Comparison of ENCODE assay signal across 24 cellular contexts in genomic region chr10:33245343-33245742, GRCh38.
DNase-seq lines count a peak whose midpoint lies in the region; ATAC-seq, FAIRE-seq and TF ChIP-seq lines count a peak whose summit lies in the region.
"Had no signal": no experiment of that assay in that cellular context is flagged by ENCODE, and none has a peak within 500 bp of the region (broad histone marks: within the 10 kb centered on the region; RNA-seq: fewer than 3 reads in every experiment).

No MANE protein-coding gene starts in this region.

- CTCF ChIA-PET in IMR-90 (lab: Yijun Ruan, JAX) (interaction anchor here (1.0 to 2.3 kb wide), 2 partner anchors 14 to 52 kb away, joined by 4 to 6 read pairs; no protein-coding TSS in a partner anchor), K562 (lab: Yijun Ruan, JAX; ENCODE audit: low intra/inter-chr PET ratio) (no interaction called here)

- intact Hi-C loops in heart right ventricle (cut with DNase I): no loop called here
- intact Hi-C loops in right cardiac atrium (cut with DNase I): no loop called here
- intact Hi-C loops in IMR-90 (cut with micrococcal nuclease): no loop called here
- intact Hi-C loops in K562 (cut with micrococcal nuclease): no loop called here
- intact Hi-C loops in testis (cut with DNase I; ENCODE audit: low total_unique reads): no loop called here

- H4K20me1 ChIP-seq in IMR-90 (ENCODE audit: insufficient read depth, low read length): no peaks in the 10 kb centered on the region
- no peaks in the 10 kb centered on the region for H4K20me1 ChIP-seq in K562 (replicated peaks; ENCODE audit: control insufficient read depth, insufficient read depth, low read length)

- H3K56ac ChIP-seq in IMR-90 (ENCODE audit: extremely low read depth, insufficient read depth, low read length): no peak overlapping the region

- H3K9ac ChIP-seq in IMR-90 (ENCODE audit: low read depth, low read length) (no peak overlapping the region), K562 (ENCODE audit: insufficient read depth in 1 of 2, low read depth in 2 of 2, low read length in 2 of 2) (no peak overlapping the region)
- H3K9ac ChIP-seq: SK-N-SH had no signal

- H2AFZ ChIP-seq in IMR-90 (replicated peaks; ENCODE audit: low read length, poor library complexity) (no peak overlapping the region), K562 (ENCODE audit: low read depth, low read length) (no peak overlapping the region)
- H2AFZ ChIP-seq: PC-9 had no signal

- no peak overlapping the region for H2BK20ac ChIP-seq in IMR-90 (ENCODE audit: low read depth, low read length)

- no peak overlapping the region for H2AK5ac ChIP-seq in IMR-90 (ENCODE audit: low read depth, low read length)

- H3K27me3 ChIP-seq in heart right ventricle: no peaks in the 10 kb centered on the region
- H3K27me3 ChIP-seq in right cardiac atrium (ENCODE audit: control insufficient read depth, insufficient read depth): no peaks in the 10 kb centered on the region
- no peaks in the 10 kb centered on the region for H3K27me3 ChIP-seq in IMR-90 (ENCODE audit: control insufficient read depth, insufficient read depth, low read length)
- no peaks in the 10 kb centered on the region; a peak in 1 of 5 replicates for H3K27me3 ChIP-seq in K562 (ENCODE audit: control insufficient read depth in 2 of 2, insufficient read depth in 2 of 2, low read length in 2 of 2)
- H3K27me3 ChIP-seq in testis: no peaks in the 10 kb centered on the region
- H3K27me3 ChIP-seq in suprapubic skin: no peaks in the 10 kb centered on the region

- POLR2A ChIA-PET in IMR-90 (lab: Charles Lee; ENCODE audit: unreplicated experiment): interaction anchor here (0.6 kb wide), 1 partner anchor 137 kb away, joined by 4 read pairs; no protein-coding TSS in a partner anchor
- POLR2A ChIA-PET in K562 (lab: Yijun Ruan, JAX): no interaction called here

- no peak overlapping the region for H3K23ac ChIP-seq in IMR-90 (ENCODE audit: low read depth, low read length)

- dilution Hi-C loops in IMR-90 (cut with HindIII; ENCODE audit: low sequenced_read_pairs, unreplicated experiment): no loop called here

- no peak for FAIRE-seq in K562 (lab: Jason Lieb, UNC)
- FAIRE-seq: D721Med had no signal

- DNase-seq in heart right ventricle (no peak), right cardiac atrium (no peak), IMR-90 (no peak), K562 (ENCODE audit: extremely low read depth in 1 of 4, low spot score in 3 of 4) (no peak), testis (no peak), suprapubic skin (ENCODE audit: low spot score in 2 of 2) (no peak), SK-N-DZ (ENCODE audit: low spot score) (no peak), Kasumi-1 (lab: John Stamatoyannopoulos, UW) (no peak)
- DNase-seq: 8988T; CD4-positive, alpha-beta T cell; GOT3; HCEC 1CT; KBM-7; MM.1S; NCI-H2029 treated with DMSO at 0.1 percent for 48 hours; NCI-H446 treated with DMSO at 0.1 percent for 48 hours; NCI-H526 treated with DMSO at 0.1 percent for 48 hours; PC-9; RPMI8226; SHP77 treated with DMSO at 0.1 percent for 48 hours; SK-N-SH; SW 1271 had no signal

- H3K9me3 ChIP-seq in heart right ventricle (no peaks in the 10 kb centered on the region), right cardiac atrium (ENCODE audit: control insufficient read depth, low read length) (no peaks in the 10 kb centered on the region), IMR-90 (ENCODE audit: control insufficient read depth, insufficient read depth, low read length) (no peaks in the 10 kb centered on the region), K562 (replicated peaks; ENCODE audit: control insufficient read depth, insufficient read depth, low read depth, low read length) (no peaks in the 10 kb centered on the region), testis (no peaks in the 10 kb centered on the region), suprapubic skin (no peaks in the 10 kb centered on the region)
- H3K9me3 ChIP-seq: SK-N-SH had no signal

- H3K4me3 ChIP-seq in heart right ventricle: no peak overlapping the region
- no peak overlapping the region for H3K4me3 ChIP-seq in right cardiac atrium (ENCODE audit: low read length)
- H3K4me3 ChIP-seq in IMR-90 (ENCODE audit: insufficient read depth, low read depth, low read length): no peak overlapping the region
- H3K4me3 ChIP-seq in K562: no peak overlapping the region
- no peak overlapping the region for H3K4me3 ChIP-seq in testis
- no peak overlapping the region for H3K4me3 ChIP-seq in suprapubic skin
- H3K4me3 ChIP-seq: PC-9 had no signal

- peak overlapping the region; percentile 37; the same call in 1 of the 2 replicates for H3K4ac ChIP-seq in IMR-90 (ENCODE audit: low read depth, low read length)

- no peak overlapping the region for H4K91ac ChIP-seq in IMR-90 (ENCODE audit: insufficient read depth, low read depth, low read length)

- TF ChIP-seq EP300 in K562 (IDR thresholded peaks at IDR 0.05; ENCODE audit: low read length) (no peak), suprapubic skin (IDR thresholded peaks at IDR 0.05) (no peak)

- peaks cover 10% of the 10 kb centered on the region; the same call in 1 of the 2 replicates for H3K9me1 ChIP-seq in IMR-90 (ENCODE audit: insufficient read depth, low read length)
- H3K9me1 ChIP-seq in K562 (ENCODE audit: control insufficient read depth, insufficient read depth, low read length): no peaks in the 10 kb centered on the region

- in situ Hi-C loops in IMR-90 (cut with MboI; ENCODE audit: low sequenced_read_pairs): no loop called here
- in situ Hi-C loops in K562 (cut with MboI): no loop called here

- H3K27ac ChIP-seq in heart right ventricle: peak overlapping the region in 7 of 10 donors; percentile 0 to 73 (median 23)
- H3K27ac ChIP-seq in right cardiac atrium (ENCODE audit: low read length): no peak overlapping the region
- no peak overlapping the region for H3K27ac ChIP-seq in IMR-90 (ENCODE audit: insufficient read depth, low read length)
- H3K27ac ChIP-seq in K562 (ENCODE audit: extremely low read depth, low read depth, low read length): no peak overlapping the region
- peak overlapping the region; percentile 56 to 61 for H3K27ac ChIP-seq in testis
- no peak overlapping the region for H3K27ac ChIP-seq in suprapubic skin
- H3K27ac ChIP-seq: HL-60, PC-9 had no signal

- H2BK15ac ChIP-seq in IMR-90 (ENCODE audit: low read depth, low read length): peak overlapping the region; percentile 43; the same call in 1 of the 3 replicates

- H3K4me2 ChIP-seq in IMR-90 (ENCODE audit: low read depth, low read length) (no peak overlapping the region), K562 (ENCODE audit: insufficient read depth, low read length) (no peak overlapping the region)
- H3K4me2 ChIP-seq: PC-9, SK-N-SH had no signal

- TF ChIP-seq RAD21 in IMR-90 (IDR thresholded peaks at IDR 0.05; ENCODE audit: low read length) (no peak), K562 (CRISPR knock-in tag; conservative IDR thresholded peaks at IDR 0.05 in 1 of 2, IDR thresholded peaks at IDR 0.05 in 1 of 2) (no peak)

- no peaks in the 10 kb centered on the region for H3K79me2 ChIP-seq in K562 (ENCODE audit: control insufficient read depth, insufficient read depth, low read length)

- H2AK9ac ChIP-seq in IMR-90 (replicated peaks; ENCODE audit: low read depth, low read length, poor library complexity): no peak overlapping the region

- peak overlapping the region; percentile 12; the same call in 1 of the 2 replicates for H3K18ac ChIP-seq in IMR-90 (ENCODE audit: low read depth, low read length)

- H3K4me1 ChIP-seq in heart right ventricle (peaks cover 5 to 99% (median 73%) of the 10 kb centered on the region in 9 donors), right cardiac atrium (ENCODE audit: control insufficient read depth, insufficient read depth, low read length) (peaks cover 10% of the 10 kb centered on the region), IMR-90 (ENCODE audit: control insufficient read depth, insufficient read depth, low read length) (peaks cover 10% of the 10 kb centered on the region), K562 (replicated peaks in 1 of 2; ENCODE audit: control insufficient read depth in 2 of 2, insufficient read depth in 2 of 2, low read length in 2 of 2) (no peaks in the 10 kb centered on the region), testis (peaks cover 11% of the 10 kb centered on the region), suprapubic skin (peaks cover 9% of the 10 kb centered on the region)

- H3K36me3 ChIP-seq in heart right ventricle (peaks cover 0 to 98% (median 23%) of the 10 kb centered on the region in 9 donors), IMR-90 (ENCODE audit: control insufficient read depth, insufficient read depth, low read length) (peaks cover 11% of the 10 kb centered on the region), K562 (ENCODE audit: control insufficient read depth, insufficient read depth, low read length) (no peaks in the 10 kb centered on the region), testis (ENCODE audit: low read depth, missing control alignments) (no peaks in the 10 kb centered on the region), suprapubic skin (peaks cover 9% of the 10 kb centered on the region)

- 78 to 85% methylated on average over 1 of the region's 1 CpG for WGBS in heart right ventricle, 2 donors
- 68% methylated on average over 1 of the region's 1 CpG for WGBS in right cardiac atrium
- no CpG with 5 or more reads among the region's 1 CpG for WGBS in IMR-90 (ENCODE audit: extremely low coverage in 2 of 2, insufficient read length in 1 of 2), 2 experiments
- whole genome bisulfite sequencing in K562 (ENCODE audit: insufficient coverage, low coverage, missing lambda C conversion rate): 0% methylated on average over 1 of the region's 1 CpG
- 63 to 78% methylated on average over 1 of the region's 1 CpG for WGBS in testis, 2 donors
- WGBS in suprapubic skin: 100% methylated on average over 1 of the region's 1 CpG

- H2BK120ac ChIP-seq in IMR-90 (ENCODE audit: low read depth, low read length): no peak overlapping the region

- ATAC-seq in heart right ventricle (no peak), right cardiac atrium (no peak), IMR-90 (ENCODE audit: low read depth) (no peak), K562 (no peak)

- BruUV-seq in IMR-90 (replicated peaks; lab: Mats Ljungman, UMichigan) (no TSS peak), K562 (replicated peaks; lab: Mats Ljungman, UMichigan) (no TSS peak)

- no peak overlapping the region for H3K14ac ChIP-seq in IMR-90 (replicated peaks; ENCODE audit: low read depth, low read length)

- peak overlapping the region; percentile 31; the same call in 1 of the 2 replicates for H4K5ac ChIP-seq in IMR-90 (ENCODE audit: low read depth, low read length)

- H2BK5ac ChIP-seq in IMR-90 (ENCODE audit: low read depth, low read length, poor library complexity, severe bottlenecking): no peak overlapping the region

- H4K8ac ChIP-seq in IMR-90 (ENCODE audit: low read depth in 2 of 2, low read length in 2 of 2): peak overlapping the region in 1 of 2 experiments; percentile 47; a peak in 1 of 4 replicates

- TF ChIP-seq CTCF in heart right ventricle (IDR thresholded peaks at IDR 0.05): no peak
- no peak for TF ChIP-seq CTCF in IMR-90 (conservative IDR thresholded peaks at IDR 0.05; ENCODE audit: low read depth, low read length)
- TF ChIP-seq CTCF in K562 (IDR thresholded peaks at IDR 0.05 in 2 of 3, conservative IDR thresholded peaks at IDR 0.05 in 1 of 3; ENCODE audit: insufficient read depth in 2 of 3, low read depth in 1 of 3, low read length in 3 of 3): no peak
- no peak for TF ChIP-seq CTCF in testis (IDR thresholded peaks at IDR 0.05)
- no peak for TF ChIP-seq CTCF in suprapubic skin (IDR thresholded peaks at IDR 0.05)

- peaks cover 14 to 45% of the 10 kb centered on the region in 2 experiments for H3K79me1 ChIP-seq in IMR-90 (ENCODE audit: low read depth in 1 of 2, low read length in 2 of 2)

- TF ChIP-seq POLR2A in IMR-90 (IDR thresholded peaks at IDR 0.05; ENCODE audit: low read depth, low read length) (no peak), K562 (conservative IDR thresholded peaks at IDR 0.05) (no peak), testis (IDR thresholded peaks at IDR 0.05) (no peak), suprapubic skin (IDR thresholded peaks at IDR 0.05) (no peak)

Comparison
In these comparisons a context has a peak if more than half of its experiments do, and no peak if none do; other contexts are left out.
1. H3K27ac ChIP-seq: peak in heart right ventricle (7 of 10) and testis (2 of 2); none in right cardiac atrium (single experiment), IMR-90 (single experiment), K562 (single experiment) and suprapubic skin (single experiment).